In genomic region chr2:16214861-16215260, GRCh38 we compare ENCODE assay signal across 35 cellular contexts.
DNase-seq lines count a peak whose midpoint lies in the region; ATAC-seq, FAIRE-seq and TF ChIP-seq lines count a peak whose summit lies in the region.
"Had no signal": no experiment of that assay in that cellular context is flagged by ENCODE, and none has a peak within 500 bp of the region (broad histone marks: within the 10 kb centered on the region; RNA-seq: fewer than 3 reads in every experiment).

No MANE protein-coding gene starts in this region.

- no peak overlapping the region for H2AFZ ChIP-seq in trophoblast cell (ENCODE audit: insufficient read depth, low read length, poor library complexity)
- no peak overlapping the region for H2AFZ ChIP-seq in GM23338

- no peak overlapping the region for H2BK5ac ChIP-seq in trophoblast cell (ENCODE audit: low read depth, low read length, poor library complexity)

- WGBS in A549 (ENCODE audit: missing lambda C conversion rate), result 23% methylated on average over 5 of the region's 5 CpGs
- no CpG with 5 or more reads among the region's 5 CpGs for WGBS in trophoblast cell (ENCODE audit: extremely low coverage, insufficient coverage, insufficient read length)

- no peaks in the 10 kb centered on the region for H3K9me3 ChIP-seq in A549
- peaks cover 50% of the 10 kb centered on the region for H3K9me3 ChIP-seq in BE2C
- H3K9me3 ChIP-seq in SJCRH30 (replicated peaks), result peaks cover 21% of the 10 kb centered on the region
- no peaks in the 10 kb centered on the region for H3K9me3 ChIP-seq in trophoblast cell (ENCODE audit: insufficient read depth, low read depth, low read length)
- H3K9me3 ChIP-seq: Caco-2 had no signal

- no peak overlapping the region for H3K27ac Mint-ChIP-seq in GM23338
- H3K27ac Mint-ChIP-seq: B cell; CD14-positive monocyte; CD4-positive, alpha-beta T cell; CD4-positive, CD25-positive, alpha-beta regulatory T cell; CD8-positive, alpha-beta memory T cell; CD8-positive, alpha-beta T cell had no signal

- H3K4me2 ChIP-seq in A549, result no peak overlapping the region
- no peak overlapping the region for H3K4me2 ChIP-seq in trophoblast cell (ENCODE audit: low read length)
- no peak overlapping the region for H3K4me2 ChIP-seq in GM23338
- H3K4me2 ChIP-seq: BLaER1; BLaER1 treated with 17β-estradiol and CSF1 and Interleukin-3, amounts not matched to agents 10 nM and 100 nM had no signal

- no peak overlapping the region for H4K91ac ChIP-seq in trophoblast cell (ENCODE audit: low read depth, low read length)

- H3K79me1 ChIP-seq in trophoblast cell (ENCODE audit: low read length), result no peaks in the 10 kb centered on the region

- H3K36me3 ChIP-seq in BE2C (no peaks in the 10 kb centered on the region; the same call in 1 of the 2 replicates), SJCRH30 (no peaks in the 10 kb centered on the region), trophoblast cell (ENCODE audit: control insufficient read depth in 1 of 2, insufficient read depth in 2 of 2, low read length in 2 of 2) (no peaks in the 10 kb centered on the region), GM23338 (ENCODE audit: insufficient read depth) (no peaks in the 10 kb centered on the region)
- H3K36me3 ChIP-seq: BLaER1; BLaER1 treated with 17β-estradiol and CSF1 and Interleukin-3, amounts not matched to agents 10 nM and 100 nM had no signal

- H4K12ac ChIP-seq in trophoblast cell (ENCODE audit: low read depth, low read length), result no peak overlapping the region

- no peak overlapping the region for H3K9ac ChIP-seq in trophoblast cell (ENCODE audit: low read length)
- H3K9ac ChIP-seq: BLaER1; BLaER1 treated with 17β-estradiol and CSF1 and Interleukin-3, amounts not matched to agents 10 nM and 100 nM had no signal

- H3K4me1 Mint-ChIP-seq in GM23338, result peaks cover 10% of the 10 kb centered on the region
- H3K4me1 Mint-ChIP-seq: B cell; CD14-positive monocyte; CD4-positive, alpha-beta memory T cell; CD4-positive, CD25-positive, alpha-beta regulatory T cell; CD8-positive, alpha-beta memory T cell had no signal

- TF ChIP-seq EP300 in A549 (IDR thresholded peaks at IDR 0.05), result no peak

- H3K14ac ChIP-seq in trophoblast cell (ENCODE audit: low read length), result no peak overlapping the region

- H4K20me1 ChIP-seq in GM23338 (replicated peaks; ENCODE audit: insufficient read depth), result no peaks in the 10 kb centered on the region
- H4K20me1 ChIP-seq: BLaER1; BLaER1 treated with 17β-estradiol and CSF1 and Interleukin-3, amounts not matched to agents 10 nM and 100 nM had no signal

- no peaks in the 10 kb centered on the region for H3F3A ChIP-seq in GM23338 (replicated peaks; ENCODE audit: low read depth)

- no peak for ATAC-seq in A549
- ATAC-seq in GM23338, result no peak
- ATAC-seq: CD8-positive, alpha-beta T cell had no signal

- no peaks in the 10 kb centered on the region for H3K9me2 ChIP-seq in GM23338 (ENCODE audit: insufficient read depth)

- H3K18ac ChIP-seq in trophoblast cell (ENCODE audit: low read length), result no peak overlapping the region

- TF ChIP-seq RAD21 in A549 (conservative IDR thresholded peaks at IDR 0.05 in 1 of 2, IDR thresholded peaks at IDR 0.05 in 1 of 2), result no peak

- no peaks in the 10 kb centered on the region for H3K27me3 ChIP-seq in BE2C
- no peaks in the 10 kb centered on the region for H3K27me3 ChIP-seq in SJCRH30
- no peaks in the 10 kb centered on the region for H3K27me3 ChIP-seq in trophoblast cell (ENCODE audit: insufficient read depth, low read length)
- H3K27me3 ChIP-seq in GM23338 (ENCODE audit: insufficient read depth), result no peaks in the 10 kb centered on the region
- H3K27me3 ChIP-seq: BLaER1; BLaER1 treated with 17β-estradiol and CSF1 and Interleukin-3, amounts not matched to agents 10 nM and 100 nM had no signal

- H3K4ac ChIP-seq in trophoblast cell (ENCODE audit: low read depth, low read length), result no peak overlapping the region

- DNase-seq in A549 (ENCODE audit: low read depth in 1 of 2, low spot score in 1 of 2) (no peak), BE2C (peak; percentile 86), SJCRH30 (no peak), trophoblast cell (peak; percentile 26 to 69), NCI-H526 (lab: John Stamatoyannopoulos, UW) (no peak), NCI-H1105 (lab: John Stamatoyannopoulos, UW) (no peak), GM23338 (ENCODE audit: low spot score) (no peak)
- no peak for DNase-seq in activated CD4-positive, alpha-beta T cell treated with anti-CD3 and anti-CD28 coated beads, Interleukin-2, amount 50 U/mL, for 48 hours
- DNase-seq: 8988T; ACHN; AML-193; C1 segment of cervical spinal cord; Caco-2; Calu3; CD4-positive, alpha-beta memory T cell; CD4-positive, alpha-beta T cell; CD4-positive, CD25-positive, alpha-beta regulatory T cell; CD8-positive, alpha-beta memory T cell; CD8-positive, alpha-beta T cell; COR-L47; DMS 273 treated with DMSO at 0.1 percent for 48 hours; DMS153; DMS53; DMS79; DMS79 treated with DMSO at 0.1 percent for 48 hours; DND-41; EL had no signal

- no peaks in the 10 kb centered on the region for H3K79me2 ChIP-seq in trophoblast cell (ENCODE audit: control insufficient read depth, insufficient read depth, low read length, poor library complexity)
- H3K79me2 ChIP-seq in GM23338 (replicated peaks; ENCODE audit: insufficient read depth), result no peaks in the 10 kb centered on the region

- no peak overlapping the region for H3K27ac ChIP-seq in A549
- peak overlapping the region; percentile 94; the same call in 1 of the 2 replicates for H3K27ac ChIP-seq in SJCRH30
- H3K27ac ChIP-seq in trophoblast cell (ENCODE audit: low read depth, low read length), result no peak overlapping the region
- H3K27ac ChIP-seq in GM23338 (ENCODE audit: low read depth), result no peak overlapping the region
- H3K27ac ChIP-seq: 22Rv1; BLaER1; BLaER1 treated with 17β-estradiol and CSF1 and Interleukin-3, amounts not matched to agents 10 nM and 100 nM; C4-2B had no signal

- H3K23ac ChIP-seq in trophoblast cell (ENCODE audit: low read length), result no peak overlapping the region

- no peak overlapping the region for H3K4me3 ChIP-seq in A549
- no peak overlapping the region for H3K4me3 ChIP-seq in BE2C (ENCODE audit: low read depth, low read length)
- H3K4me3 ChIP-seq in SJCRH30, result no peak overlapping the region
- no peak overlapping the region for H3K4me3 ChIP-seq in trophoblast cell (ENCODE audit: low read depth, low read length)
- H3K4me3 ChIP-seq in GM23338, result no peak overlapping the region
- H3K4me3 ChIP-seq: BLaER1; BLaER1 treated with 17β-estradiol and CSF1 and Interleukin-3, amounts not matched to agents 10 nM and 100 nM had no signal

- POLR2A ChIA-PET in A549 (lab: Yijun Ruan, JAX), result no interaction called here

- no peak overlapping the region for H2AK5ac ChIP-seq in trophoblast cell (ENCODE audit: low read length)

- no peak overlapping the region for H2BK12ac ChIP-seq in trophoblast cell (ENCODE audit: low read length)

- H3K4me3 Mint-ChIP-seq in GM23338, result no peak overlapping the region
- H3K4me3 Mint-ChIP-seq: B cell; CD14-positive monocyte; CD4-positive, alpha-beta memory T cell; CD4-positive, alpha-beta T cell; CD4-positive, CD25-positive, alpha-beta regulatory T cell; CD8-positive, alpha-beta memory T cell; CD8-positive, alpha-beta T cell had no signal

- CTCF ChIA-PET in A549 (lab: Yijun Ruan, JAX), result no interaction called here

- peaks cover 7% of the 10 kb centered on the region; the same call in 2 of the 3 replicates for H3K9me3 Mint-ChIP-seq in GM23338
- H3K9me3 Mint-ChIP-seq: CD4-positive, alpha-beta T cell; CD8-positive, alpha-beta T cell had no signal

- no peak overlapping the region for H2BK120ac ChIP-seq in trophoblast cell (ENCODE audit: insufficient read depth, low read length, poor library complexity)

- no peak for TF ChIP-seq POLR2A in A549 (IDR thresholded peaks at IDR 0.05; ENCODE audit: low read length)

- peaks cover 7% of the 10 kb centered on the region for H3K27me3 Mint-ChIP-seq in GM23338 (ENCODE audit: insufficient read depth, low read depth, poor library complexity)
- H3K27me3 Mint-ChIP-seq: B cell; CD4-positive, alpha-beta T cell had no signal

- no peak overlapping the region for H4K8ac ChIP-seq in trophoblast cell (ENCODE audit: low read depth, low read length)

- TF ChIP-seq CTCF in A549 (IDR thresholded peaks at IDR 0.05), result no peak
- no peak for TF ChIP-seq CTCF in BE2C (IDR thresholded peaks at IDR 0.05; ENCODE audit: low read depth, low read length)
- no peak for TF ChIP-seq CTCF in GM23338 (conservative IDR thresholded peaks at IDR 0.05; ENCODE audit: low read depth in 2 of 2)

- peaks cover 4% of the 10 kb centered on the region; the same call in 1 of the 3 replicates for H3K36me3 Mint-ChIP-seq in GM23338 (ENCODE audit: low read depth)
- H3K36me3 Mint-ChIP-seq: CD14-positive monocyte; CD4-positive, alpha-beta memory T cell; CD4-positive, CD25-positive, alpha-beta regulatory T cell; CD8-positive, alpha-beta memory T cell; CD8-positive, alpha-beta T cell had no signal

- H3K4me1 ChIP-seq in A549 (no peaks in the 10 kb centered on the region), BE2C (peaks cover 21% of the 10 kb centered on the region), SJCRH30 (peaks cover 41% of the 10 kb centered on the region), trophoblast cell (ENCODE audit: control insufficient read depth in 1 of 2, insufficient read depth in 2 of 2, low read length in 2 of 2) (no peaks in the 10 kb centered on the region), GM23338 (ENCODE audit: insufficient read depth) (peaks cover 3% of the 10 kb centered on the region; the same call in 1 of the 2 replicates)
- H3K4me1 ChIP-seq: BLaER1, Caco-2 had no signal

- peak; percentile 13 for FAIRE-seq in A549 (lab: Jason Lieb, UNC)
- FAIRE-seq: A204.1, D721Med had no signal

TF ChIP-seq in A549, 52 proteins besides CTCF, POLR2A, EP300 and RAD21 (continues in another document):
- TF ChIP-seq KDM1A (IDR thresholded peaks at IDR 0.05; ENCODE audit: low read depth) (no peak), POLR2AphosphoS2 (conservative IDR thresholded peaks at IDR 0.05; ENCODE audit: low read length) (no peak), RCOR1 (IDR thresholded peaks at IDR 0.05; ENCODE audit: low read depth, low read length) (no peak), CBX8 (IDR thresholded peaks at IDR 0.05) (no peak), EHMT2 (IDR thresholded peaks at IDR 0.05; ENCODE audit: low read depth) (no peak), MAZ (IDR thresholded peaks at IDR 0.05; ENCODE audit: borderline replicate concordance, low read depth, low read length) (no peak), HOXB5 (CRISPR knock-in tag; IDR thresholded peaks at IDR 0.05) (no peak), PHF8 (IDR thresholded peaks at IDR 0.05; ENCODE audit: borderline replicate concordance, low read depth) (no peak)

TF ChIP-seq in GM23338, 12 proteins besides CTCF, POLR2A, EP300 and RAD21 (continues in another document):
- no peak for TF ChIP-seq ZNF331 (CRISPR knock-in tag; IDR thresholded peaks at IDR 0.05; ENCODE audit: low read depth)
- no peak for TF ChIP-seq POLR2AphosphoS5 (IDR thresholded peaks at IDR 0.05; ENCODE audit: low read depth)
- no peak for TF ChIP-seq NANOG (IDR thresholded peaks at IDR 0.05; ENCODE audit: borderline replicate concordance)
- no peak for TF ChIP-seq STAT1 (IDR thresholded peaks at IDR 0.05; ENCODE audit: unreplicated experiment)

Comparison
In these comparisons a context has a peak if more than half of its experiments do, and no peak if none do; other contexts are left out.
1. DNase-seq: peak in BE2C (single experiment) and trophoblast cell (2 of 2); none in A549 (0 of 2), SJCRH30 (0 of 2), activated CD4-positive, alpha-beta T cell treated with anti-CD3 and anti-CD28 coated beads, Interleukin-2, amount 50 U/mL, for 48 hours (0 of 2), NCI-H526 (0 of 2), NCI-H1105 (single experiment) and GM23338 (single experiment).